ENCODE assay signal across 1 cellular context in genomic region chr1:153670859-153671622, GRCh38.
A peak's percentile ranks its signal among the peaks of the same experiment; 100 is the strongest.
TF ChIP-seq lines count a peak whose summit lies in the region.

TSS of gene ILF2 (minus strand) at chr1:153670993. CDS start at chr1:153670922, 71 bp downstream.

TF ChIP-seq in HEK293, 187 proteins besides CTCF, POLR2A, EP300 and RAD21 (continued from another document and continues in another):
- TF ChIP-seq ELK4 (IDR thresholded peaks at IDR 0.05; ENCODE audit: borderline replicate concordance, low read depth, low read length) (no peak), ZNF416 (tag by site-specific recombination; IDR thresholded peaks at IDR 0.05) (no peak), ZNF398 (tag by site-specific recombination; IDR thresholded peaks at IDR 0.05) (no peak), TRIM28 (IDR thresholded peaks at IDR 0.05; ENCODE audit: borderline replicate concordance, low read length) (peak; percentile 98), PBX3 (CRISPR knock-in tag; IDR thresholded peaks at IDR 0.05) (no peak), OVOL3 (tag by site-specific recombination; IDR thresholded peaks at IDR 0.05) (no peak; the same call in 1 of the 2 replicates), SP2 (tag by site-specific recombination; IDR thresholded peaks at IDR 0.05) (peak; percentile 93), OSR2 (tag by site-specific recombination; IDR thresholded peaks at IDR 0.05) (peak; percentile 30; the same call in 1 of the 2 replicates), ZNF513 (tag by site-specific recombination; IDR thresholded peaks at IDR 0.05) (no peak), ZNF639 (tag by site-specific recombination; IDR thresholded peaks at IDR 0.05) (peak; percentile 78), ZNF223 (tag by site-specific recombination; IDR thresholded peaks at IDR 0.05) (no peak), ZNF510 (tag by site-specific recombination; IDR thresholded peaks at IDR 0.05; ENCODE audit: insufficient replicate concordance) (no peak), ZBTB17 (tag by site-specific recombination; IDR thresholded peaks at IDR 0.05) (peak; percentile 91), KLF1 (tag by site-specific recombination; IDR thresholded peaks at IDR 0.05) (no peak), ZNF76 (tag by site-specific recombination; IDR thresholded peaks at IDR 0.05; ENCODE audit: borderline replicate concordance, low read depth) (peak; percentile 60; the same call in 1 of the 2 replicates), KLF8 (tag by site-specific recombination; IDR thresholded peaks at IDR 0.05) (peak; percentile 27; the same call in 1 of the 2 replicates), ZNF701 (tag by site-specific recombination; IDR thresholded peaks at IDR 0.05) (no peak), KLF16 (tag by site-specific recombination; IDR thresholded peaks at IDR 0.05) (no peak), SP7 (tag by site-specific recombination; IDR thresholded peaks at IDR 0.05) (peak; percentile 78), ZXDB (tag by site-specific recombination; IDR thresholded peaks at IDR 0.05) (peak; percentile 54; the same call in 1 of the 2 replicates), EGR2 (tag by site-specific recombination; IDR thresholded peaks at IDR 0.05; ENCODE audit: low read depth) (peak; percentile 73), ZFP3 (tag by site-specific recombination; IDR thresholded peaks at IDR 0.05; ENCODE audit: low read depth) (no peak), ZBTB10 (tag by site-specific recombination; IDR thresholded peaks at IDR 0.05) (no peak), ZNF391 (tag by site-specific recombination; IDR thresholded peaks at IDR 0.05; ENCODE audit: borderline replicate concordance, low read depth) (peak; percentile 43; the same call in 1 of the 2 replicates), ZNF843 (tag by site-specific recombination; IDR thresholded peaks at IDR 0.05) (no peak), ZSCAN23 (tag by site-specific recombination; IDR thresholded peaks at IDR 0.05) (no peak), ZNF133 (tag by site-specific recombination; IDR thresholded peaks at IDR 0.05) (no peak), ZNF529 (tag by site-specific recombination; IDR thresholded peaks at IDR 0.05; ENCODE audit: insufficient replicate concordance) (no peak), ZNF239 (tag by site-specific recombination; IDR thresholded peaks at IDR 0.05) (no peak), ZNF473 (tag by site-specific recombination; IDR thresholded peaks at IDR 0.05) (no peak), ZNF350 (tag by site-specific recombination; IDR thresholded peaks at IDR 0.05) (no peak), ZNF596 (tag by site-specific recombination; IDR thresholded peaks at IDR 0.05) (no peak), ZNF354C (tag by site-specific recombination; IDR thresholded peaks at IDR 0.05; ENCODE audit: borderline replicate concordance, low read depth) (no peak), PRDM6 (tag by site-specific recombination; IDR thresholded peaks at IDR 0.05) (peak; percentile 79), SETDB1 (IDR thresholded peaks at IDR 0.05; ENCODE audit: insufficient read length, low read length) (no peak), ZNF404 (tag by site-specific recombination; IDR thresholded peaks at IDR 0.05) (no peak), ZNF366 (tag by site-specific recombination; conservative IDR thresholded peaks at IDR 0.05) (peak; percentile 83), ZNF394 (tag by site-specific recombination; IDR thresholded peaks at IDR 0.05; ENCODE audit: borderline replicate concordance) (peak; percentile 65; the same call in 1 of the 2 replicates), ZNF280D (tag by site-specific recombination; IDR thresholded peaks at IDR 0.05) (no peak), ZNF169 (tag by site-specific recombination; IDR thresholded peaks at IDR 0.05) (no peak), ZNF48 (tag by site-specific recombination; IDR thresholded peaks at IDR 0.05) (no peak), PATZ1 (tag by site-specific recombination; IDR thresholded peaks at IDR 0.05) (no peak), ZSCAN5A (tag by site-specific recombination; IDR thresholded peaks at IDR 0.05) (peak; percentile 56; the same call in 1 of the 2 replicates), KLF9 (tag by site-specific recombination; IDR thresholded peaks at IDR 0.05; ENCODE audit: low read depth) (0 out of 2 replicates have a peak, but pooled peaks have one; percentile 10)
